Comparison of ENCODE assay signal across 33 cellular contexts in genomic region chr7:158367634-158367982, GRCh38.
DNase-seq lines count a peak whose midpoint lies in the region; ATAC-seq and TF ChIP-seq lines count a peak whose summit lies in the region.
"Had no signal": no experiment of that assay in that cellular context is flagged by ENCODE, and none has a peak within 500 bp of the region (broad histone marks: within the 10 kb centered on the region; RNA-seq: fewer than 3 reads in every experiment).

No MANE protein-coding gene starts in this region.

- H3K9me3 ChIP-seq in SK-N-SH (0 out of 2 replicates have a peak, but pooled peaks cover 9% of the 10 kb centered on the region), neural cell (ENCODE audit: low read length) (no peaks in the 10 kb centered on the region), Peyer's patch (no peaks in the 10 kb centered on the region)
- H3K9me3 ChIP-seq: A549, BE2C, BLaER1, Caco-2 had no signal

- no peak for TF ChIP-seq POLR2A in Peyer's patch (IDR thresholded peaks at IDR 0.05)

- ATAC-seq in SK-N-SH treated with all-trans-retinoic acid at 6 μM for 48 hours (no peak), GM18907 (IDR thresholded peaks at IDR 0.05; ENCODE audit: unreplicated experiment) (no peak)
- ATAC-seq: A549; CD8-positive, alpha-beta T cell had no signal

- TF ChIP-seq EP300 in SK-N-SH (IDR thresholded peaks at IDR 0.05; ENCODE audit: borderline replicate concordance in 1 of 2, low read depth in 1 of 2, low read length in 1 of 2): no peak
- TF ChIP-seq EP300 in neural cell (conservative IDR thresholded peaks at IDR 0.05; ENCODE audit: poor library complexity, severe bottlenecking): no peak

- DNase-seq in SK-N-SH (peak; percentile 61), G401 (ENCODE audit: low spot score) (peak; percentile 2), posterior vena cava (ENCODE audit: low spot score) (peak; percentile 7), GM10248 (ENCODE audit: extremely low spot score) (no peak), Peyer's patch (no peak)
- DNase-seq: 8988T; ACHN; AML-193; BE2C; C1 segment of cervical spinal cord; Calu3; CD4-positive, alpha-beta memory T cell; CD4-positive, alpha-beta T cell; CD4-positive, CD25-positive, alpha-beta regulatory T cell; CD8-positive, alpha-beta memory T cell; CD8-positive, alpha-beta T cell; COR-L47; DMS 273 treated with DMSO at 0.1 percent for 48 hours; DMS153; DMS53; DMS79; DMS79 treated with DMSO at 0.1 percent for 48 hours; DND-41; EL had no signal

- CTCF ChIA-PET in SK-N-SH (lab: Yijun Ruan, JAX): interaction anchor here (0.6 to 2.7 kb wide), 5 partner anchors 12 to 157 kb away, joined by 3 to 16 read pairs (median 4); no protein-coding TSS in a partner anchor
- CTCF ChIA-PET in GM10248 (lab: Yijun Ruan, JAX): no interaction called here

- no peaks in the 10 kb centered on the region for H3K79me2 ChIP-seq in SK-N-SH (ENCODE audit: insufficient read depth)
- peaks cover 4% of the 10 kb centered on the region for H3K79me2 ChIP-seq in neural cell (replicated peaks; ENCODE audit: insufficient read depth, low read length)

- H3K4me1 ChIP-seq in SK-N-SH (ENCODE audit: control insufficient read depth in 1 of 2, insufficient read depth in 2 of 2, low read depth in 1 of 2, low read length in 1 of 2) (peaks cover 0 to 22% of the 10 kb centered on the region in 2 experiments; a peak in 1 of 4 replicates), Peyer's patch (no peaks in the 10 kb centered on the region)
- H3K4me1 ChIP-seq: A549, Caco-2 had no signal

- H3F3A ChIP-seq in SK-N-SH (replicated peaks; ENCODE audit: insufficient read depth): no peaks in the 10 kb centered on the region
- H3F3A ChIP-seq in neural cell (ENCODE audit: insufficient read depth, low read length, poor library complexity, severe bottlenecking): no peaks in the 10 kb centered on the region

- H4K20me1 ChIP-seq in SK-N-SH (ENCODE audit: insufficient read depth): no peaks in the 10 kb centered on the region
- no peaks in the 10 kb centered on the region for H4K20me1 ChIP-seq in neural cell (ENCODE audit: insufficient read depth)

- H3K27me3 ChIP-seq in SK-N-SH (ENCODE audit: insufficient read depth) (no peaks in the 10 kb centered on the region), neural cell (ENCODE audit: insufficient read depth, low read depth, low read length) (no peaks in the 10 kb centered on the region), Peyer's patch (no peaks in the 10 kb centered on the region)
- H3K27me3 ChIP-seq: BE2C; BLaER1; BLaER1 treated with 17β-estradiol and CSF1 and Interleukin-3, amounts not matched to agents 10 nM and 100 nM had no signal

- H3K4me2 ChIP-seq in SK-N-SH (no peak overlapping the region), neural cell (ENCODE audit: low read length) (no peak overlapping the region)
- H3K4me2 ChIP-seq: A549, BLaER1 had no signal

- H3K4me3 ChIP-seq in SK-N-SH (ENCODE audit: low read depth in 2 of 2, low read length in 1 of 2) (no peak overlapping the region), neural cell (ENCODE audit: low read length) (no peak overlapping the region), Peyer's patch (no peak overlapping the region)
- H3K4me3 ChIP-seq: A549; BLaER1; BLaER1 treated with 17β-estradiol and CSF1 and Interleukin-3, amounts not matched to agents 10 nM and 100 nM had no signal

- TF ChIP-seq RAD21 in SK-N-SH (IDR thresholded peaks at IDR 0.05; ENCODE audit: low read length) (no peak), neural cell (conservative IDR thresholded peaks at IDR 0.05) (no peak)

- H3K36me3 ChIP-seq in SK-N-SH (replicated peaks in 1 of 2; ENCODE audit: control insufficient read depth in 1 of 2, insufficient read depth in 2 of 2, low read length in 1 of 2) (no peaks in the 10 kb centered on the region), neural cell (ENCODE audit: insufficient read depth, low read length) (no peaks in the 10 kb centered on the region), Peyer's patch (no peaks in the 10 kb centered on the region)
- H3K36me3 ChIP-seq: BE2C; BLaER1; BLaER1 treated with 17β-estradiol and CSF1 and Interleukin-3, amounts not matched to agents 10 nM and 100 nM had no signal

- H2AFZ ChIP-seq in SK-N-SH (ENCODE audit: low read depth) (no peak overlapping the region), neural cell (ENCODE audit: low read depth, low read length) (no peak overlapping the region)

- H3K9ac ChIP-seq in SK-N-SH (no peak overlapping the region), neural cell (ENCODE audit: low read length) (no peak overlapping the region)
- H3K9ac ChIP-seq: BLaER1; BLaER1 treated with 17β-estradiol and CSF1 and Interleukin-3, amounts not matched to agents 10 nM and 100 nM had no signal

- in situ Hi-C loops in G401 (cut with HindIII; ENCODE audit: low sequenced_read_pairs): no loop called here

- H3K27ac ChIP-seq in SK-N-SH (ENCODE audit: low read depth in 2 of 2, low read length in 1 of 2): no peak overlapping the region
- H3K27ac ChIP-seq in neural cell (ENCODE audit: low read length): peak overlapping the region; percentile 90
- H3K27ac ChIP-seq in Peyer's patch: no peak overlapping the region
- H3K27ac ChIP-seq: 22Rv1; A549; BLaER1; BLaER1 treated with 17β-estradiol and CSF1 and Interleukin-3, amounts not matched to agents 10 nM and 100 nM; C4-2B had no signal

- 5% methylated on average over 3 of the region's 3 CpGs for WGBS in SK-N-SH (ENCODE audit: low lambda C conversion rate)

- POLR2A ChIA-PET in SK-N-SH (lab: Yijun Ruan, JAX) (no interaction called here), GM10248 (lab: Yijun Ruan, JAX) (no interaction called here)

- intact Hi-C loops in posterior vena cava (cut with DNase I): no loop called here

- TF ChIP-seq CTCF in SK-N-SH (IDR thresholded peaks at IDR 0.05) (no peak), neural cell (IDR thresholded peaks at IDR 0.05; ENCODE audit: poor library complexity, severe bottlenecking) (no peak), GM10248 (IDR thresholded peaks at IDR 0.05; ENCODE audit: control extremely low read depth, extremely low read depth, low read depth, missing control alignments) (no peak), Peyer's patch (IDR thresholded peaks at IDR 0.05) (no peak)

- H3K9me2 ChIP-seq in SK-N-SH (no peaks in the 10 kb centered on the region), neural cell (ENCODE audit: insufficient read depth, low read length) (no peaks in the 10 kb centered on the region)

TF ChIP-seq in SK-N-SH, 30 proteins besides CTCF, POLR2A, EP300 and RAD21:
- TF ChIP-seq GATA2 (CRISPR knock-in tag; IDR thresholded peaks at IDR 0.05): peak; percentile 57
- TF ChIP-seq RFX5 (IDR thresholded peaks at IDR 0.05; ENCODE audit: low read length): no peak

TF ChIP-seq in SK-N-SH treated with all-trans-retinoic acid at 6 μM for 48 hours, 23 proteins besides CTCF, POLR2A, EP300 and RAD21 (continues in another document):
- TF ChIP-seq ZNF8 (CRISPR knock-in tag; IDR thresholded peaks at IDR 0.05) (no peak), CREB5 (CRISPR knock-in tag; IDR thresholded peaks at IDR 0.05; ENCODE audit: low read depth) (no peak), TOX (CRISPR knock-in tag; IDR thresholded peaks at IDR 0.05; ENCODE audit: borderline replicate concordance) (no peak), ARNTL (CRISPR knock-in tag; IDR thresholded peaks at IDR 0.05; ENCODE audit: borderline replicate concordance, low read depth) (no peak), ESRRG (CRISPR knock-in tag; IDR thresholded peaks at IDR 0.05) (no peak), OSR1 (CRISPR knock-in tag; IDR thresholded peaks at IDR 0.05) (no peak), ISL1 (CRISPR knock-in tag; IDR thresholded peaks at IDR 0.05) (no peak), ZNF565 (CRISPR knock-in tag; conservative IDR thresholded peaks at IDR 0.05; ENCODE audit: low read depth) (no peak)

TF ChIP-seq in neural cell, 6 proteins besides CTCF, POLR2A, EP300 and RAD21:
- TF ChIP-seq REST (IDR thresholded peaks at IDR 0.05; ENCODE audit: borderline replicate concordance): no peak
- TF ChIP-seq SMC3 (conservative IDR thresholded peaks at IDR 0.05; ENCODE audit: poor library complexity): no peak
- TF ChIP-seq TAF1 (IDR thresholded peaks at IDR 0.05; ENCODE audit: low read depth): no peak
- TF ChIP-seq MXI1 (conservative IDR thresholded peaks at IDR 0.05; ENCODE audit: poor library complexity, severe bottlenecking): no peak
- TF ChIP-seq POLR2AphosphoS5 (IDR thresholded peaks at IDR 0.05): no peak
- TF ChIP-seq EZH2 (IDR thresholded peaks at IDR 0.05; ENCODE audit: borderline replicate concordance, insufficient read depth, low read length, poor library complexity, severe bottlenecking): no peak

Comparison
In these comparisons a context has a peak if more than half of its experiments do, and no peak if none do; other contexts are left out.
1. DNase-seq: peak in SK-N-SH (single experiment), G401 (single experiment) and posterior vena cava (single experiment); none in GM10248 (single experiment) and Peyer's patch (0 of 3).